1 cellular context compared by ENCODE assay signal in genomic region chr16:15897386-15897785, GRCh38.
TF ChIP-seq lines count a peak whose summit lies in the region.

No MANE protein-coding gene starts in this region.

TF ChIP-seq in GM23338, 12 proteins besides CTCF, POLR2A, EP300 and RAD21 (continued from another document):
- TF ChIP-seq REST (IDR thresholded peaks at IDR 0.05; ENCODE audit: unreplicated experiment), result no peak
- TF ChIP-seq JUNB (IDR thresholded peaks at IDR 0.05; ENCODE audit: unreplicated experiment), result no peak
- no peak for TF ChIP-seq ZNF462 (CRISPR knock-in tag; IDR thresholded peaks at IDR 0.05)
- no peak for TF ChIP-seq ZNF331 (CRISPR knock-in tag; IDR thresholded peaks at IDR 0.05; ENCODE audit: low read depth)
- TF ChIP-seq EZH2phosphoT487 (IDR thresholded peaks at IDR 0.05; ENCODE audit: unreplicated experiment), result no peak
- TF ChIP-seq POLR2AphosphoS5 (IDR thresholded peaks at IDR 0.05; ENCODE audit: low read depth), result no peak
- no peak for TF ChIP-seq EZH2 (IDR thresholded peaks at IDR 0.05; ENCODE audit: low read depth, unreplicated experiment)
